ENCODE assay signal across 1 cellular context in genomic region chr13:113565526-113566226, GRCh38.
TF ChIP-seq lines count a peak whose summit lies in the region.

No MANE protein-coding gene starts in this region.

TF ChIP-seq in GM23338, 12 proteins besides CTCF, POLR2A, EP300 and RAD21 (continued from another document):
- TF ChIP-seq, protein P1, sequence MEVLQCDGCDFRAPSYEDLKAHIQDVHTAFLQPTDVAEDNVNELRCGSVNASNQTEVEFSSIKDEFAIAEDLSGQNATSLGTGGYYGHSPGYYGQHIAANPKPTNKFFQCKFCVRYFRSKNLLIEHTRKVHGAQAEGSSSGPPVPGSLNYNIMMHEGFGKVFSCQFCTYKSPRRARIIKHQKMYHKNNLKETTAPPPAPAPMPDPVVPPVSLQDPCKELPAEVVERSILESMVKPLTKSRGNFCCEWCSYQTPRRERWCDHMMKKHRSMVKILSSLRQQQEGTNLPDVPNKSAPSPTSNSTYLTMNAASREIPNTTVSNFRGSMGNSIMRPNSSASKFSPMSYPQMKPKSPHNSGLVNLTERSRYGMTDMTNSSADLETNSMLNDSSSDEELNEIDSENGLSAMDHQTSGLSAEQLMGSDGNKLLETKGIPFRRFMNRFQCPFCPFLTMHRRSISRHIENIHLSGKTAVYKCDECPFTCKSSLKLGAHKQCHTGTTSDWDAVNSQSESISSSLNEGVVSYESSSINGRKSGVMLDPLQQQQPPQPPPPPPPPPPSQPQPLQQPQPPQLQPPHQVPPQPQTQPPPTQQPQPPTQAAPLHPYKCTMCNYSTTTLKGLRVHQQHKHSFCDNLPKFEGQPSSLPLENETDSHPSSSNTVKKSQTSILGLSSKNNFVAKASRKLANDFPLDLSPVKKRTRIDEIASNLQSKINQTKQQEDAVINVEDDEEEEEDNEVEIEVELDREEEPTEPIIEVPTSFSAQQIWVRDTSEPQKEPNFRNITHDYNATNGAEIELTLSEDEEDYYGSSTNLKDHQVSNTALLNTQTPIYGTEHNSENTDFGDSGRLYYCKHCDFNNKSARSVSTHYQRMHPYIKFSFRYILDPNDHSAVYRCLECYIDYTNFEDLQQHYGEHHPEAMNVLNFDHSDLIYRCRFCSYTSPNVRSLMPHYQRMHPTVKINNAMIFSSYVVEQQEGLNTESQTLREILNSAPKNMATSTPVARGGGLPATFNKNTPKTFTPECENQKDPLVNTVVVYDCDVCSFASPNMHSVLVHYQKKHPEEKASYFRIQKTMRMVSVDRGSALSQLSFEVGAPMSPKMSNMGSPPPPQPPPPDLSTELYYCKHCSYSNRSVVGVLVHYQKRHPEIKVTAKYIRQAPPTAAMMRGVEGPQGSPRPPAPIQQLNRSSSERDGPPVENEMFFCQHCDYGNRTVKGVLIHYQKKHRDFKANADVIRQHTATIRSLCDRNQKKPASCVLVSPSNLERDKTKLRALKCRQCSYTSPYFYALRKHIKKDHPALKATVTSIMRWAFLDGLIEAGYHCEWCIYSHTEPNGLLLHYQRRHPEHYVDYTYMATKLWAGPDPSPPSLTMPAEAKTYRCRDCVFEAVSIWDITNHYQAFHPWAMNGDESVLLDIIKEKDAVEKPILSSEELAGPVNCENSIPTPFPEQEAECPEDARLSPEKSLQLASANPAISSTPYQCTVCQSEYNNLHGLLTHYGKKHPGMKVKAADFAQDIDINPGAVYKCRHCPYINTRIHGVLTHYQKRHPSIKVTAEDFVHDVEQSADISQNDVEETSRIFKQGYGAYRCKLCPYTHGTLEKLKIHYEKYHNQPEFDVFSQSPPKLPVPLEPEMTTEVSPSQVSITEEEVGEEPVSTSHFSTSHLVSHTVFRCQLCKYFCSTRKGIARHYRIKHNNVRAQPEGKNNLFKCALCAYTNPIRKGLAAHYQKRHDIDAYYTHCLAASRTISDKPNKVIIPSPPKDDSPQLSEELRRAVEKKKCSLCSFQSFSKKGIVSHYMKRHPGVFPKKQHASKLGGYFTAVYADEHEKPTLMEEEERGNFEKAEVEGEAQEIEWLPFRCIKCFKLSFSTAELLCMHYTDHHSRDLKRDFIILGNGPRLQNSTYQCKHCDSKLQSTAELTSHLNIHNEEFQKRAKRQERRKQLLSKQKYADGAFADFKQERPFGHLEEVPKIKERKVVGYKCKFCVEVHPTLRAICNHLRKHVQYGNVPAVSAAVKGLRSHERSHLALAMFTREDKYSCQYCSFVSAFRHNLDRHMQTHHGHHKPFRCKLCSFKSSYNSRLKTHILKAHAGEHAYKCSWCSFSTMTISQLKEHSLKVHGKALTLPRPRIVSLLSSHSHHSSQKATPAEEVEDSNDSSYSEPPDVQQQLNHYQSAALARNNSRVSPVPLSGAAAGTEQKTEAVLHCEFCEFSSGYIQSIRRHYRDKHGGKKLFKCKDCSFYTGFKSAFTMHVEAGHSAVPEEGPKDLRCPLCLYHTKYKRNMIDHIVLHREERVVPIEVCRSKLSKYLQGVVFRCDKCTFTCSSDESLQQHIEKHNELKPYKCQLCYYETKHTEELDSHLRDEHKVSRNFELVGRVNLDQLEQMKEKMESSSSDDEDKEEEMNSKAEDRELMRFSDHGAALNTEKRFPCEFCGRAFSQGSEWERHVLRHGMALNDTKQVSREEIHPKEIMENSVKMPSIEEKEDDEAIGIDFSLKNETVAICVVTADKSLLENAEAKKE (CRISPR knock-in tag; IDR thresholded peaks at IDR 0.05), result no peak
- TF ChIP-seq EZH2phosphoT487 (IDR thresholded peaks at IDR 0.05; ENCODE audit: unreplicated experiment), result no peak
- no peak for TF ChIP-seq EZH2 (IDR thresholded peaks at IDR 0.05; ENCODE audit: low read depth, unreplicated experiment)
- TF ChIP-seq, protein P2, sequence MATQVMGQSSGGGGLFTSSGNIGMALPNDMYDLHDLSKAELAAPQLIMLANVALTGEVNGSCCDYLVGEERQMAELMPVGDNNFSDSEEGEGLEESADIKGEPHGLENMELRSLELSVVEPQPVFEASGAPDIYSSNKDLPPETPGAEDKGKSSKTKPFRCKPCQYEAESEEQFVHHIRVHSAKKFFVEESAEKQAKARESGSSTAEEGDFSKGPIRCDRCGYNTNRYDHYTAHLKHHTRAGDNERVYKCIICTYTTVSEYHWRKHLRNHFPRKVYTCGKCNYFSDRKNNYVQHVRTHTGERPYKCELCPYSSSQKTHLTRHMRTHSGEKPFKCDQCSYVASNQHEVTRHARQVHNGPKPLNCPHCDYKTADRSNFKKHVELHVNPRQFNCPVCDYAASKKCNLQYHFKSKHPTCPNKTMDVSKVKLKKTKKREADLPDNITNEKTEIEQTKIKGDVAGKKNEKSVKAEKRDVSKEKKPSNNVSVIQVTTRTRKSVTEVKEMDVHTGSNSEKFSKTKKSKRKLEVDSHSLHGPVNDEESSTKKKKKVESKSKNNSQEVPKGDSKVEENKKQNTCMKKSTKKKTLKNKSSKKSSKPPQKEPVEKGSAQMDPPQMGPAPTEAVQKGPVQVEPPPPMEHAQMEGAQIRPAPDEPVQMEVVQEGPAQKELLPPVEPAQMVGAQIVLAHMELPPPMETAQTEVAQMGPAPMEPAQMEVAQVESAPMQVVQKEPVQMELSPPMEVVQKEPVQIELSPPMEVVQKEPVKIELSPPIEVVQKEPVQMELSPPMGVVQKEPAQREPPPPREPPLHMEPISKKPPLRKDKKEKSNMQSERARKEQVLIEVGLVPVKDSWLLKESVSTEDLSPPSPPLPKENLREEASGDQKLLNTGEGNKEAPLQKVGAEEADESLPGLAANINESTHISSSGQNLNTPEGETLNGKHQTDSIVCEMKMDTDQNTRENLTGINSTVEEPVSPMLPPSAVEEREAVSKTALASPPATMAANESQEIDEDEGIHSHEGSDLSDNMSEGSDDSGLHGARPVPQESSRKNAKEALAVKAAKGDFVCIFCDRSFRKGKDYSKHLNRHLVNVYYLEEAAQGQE (IDR thresholded peaks at IDR 0.05; ENCODE audit: unreplicated experiment), result no peak
- TF ChIP-seq NANOG (IDR thresholded peaks at IDR 0.05; ENCODE audit: borderline replicate concordance), result no peak
- TF ChIP-seq ZNF114 (CRISPR knock-in tag; IDR thresholded peaks at IDR 0.05), result no peak
- no peak for TF ChIP-seq ZNF331 (CRISPR knock-in tag; IDR thresholded peaks at IDR 0.05; ENCODE audit: low read depth)
- no peak for TF ChIP-seq POLR2AphosphoS5 (IDR thresholded peaks at IDR 0.05; ENCODE audit: low read depth)
- no peak for TF ChIP-seq JUNB (IDR thresholded peaks at IDR 0.05; ENCODE audit: unreplicated experiment)
